Comparison of ENCODE assay signal across 8 cellular contexts in the genomic region with DNA sequence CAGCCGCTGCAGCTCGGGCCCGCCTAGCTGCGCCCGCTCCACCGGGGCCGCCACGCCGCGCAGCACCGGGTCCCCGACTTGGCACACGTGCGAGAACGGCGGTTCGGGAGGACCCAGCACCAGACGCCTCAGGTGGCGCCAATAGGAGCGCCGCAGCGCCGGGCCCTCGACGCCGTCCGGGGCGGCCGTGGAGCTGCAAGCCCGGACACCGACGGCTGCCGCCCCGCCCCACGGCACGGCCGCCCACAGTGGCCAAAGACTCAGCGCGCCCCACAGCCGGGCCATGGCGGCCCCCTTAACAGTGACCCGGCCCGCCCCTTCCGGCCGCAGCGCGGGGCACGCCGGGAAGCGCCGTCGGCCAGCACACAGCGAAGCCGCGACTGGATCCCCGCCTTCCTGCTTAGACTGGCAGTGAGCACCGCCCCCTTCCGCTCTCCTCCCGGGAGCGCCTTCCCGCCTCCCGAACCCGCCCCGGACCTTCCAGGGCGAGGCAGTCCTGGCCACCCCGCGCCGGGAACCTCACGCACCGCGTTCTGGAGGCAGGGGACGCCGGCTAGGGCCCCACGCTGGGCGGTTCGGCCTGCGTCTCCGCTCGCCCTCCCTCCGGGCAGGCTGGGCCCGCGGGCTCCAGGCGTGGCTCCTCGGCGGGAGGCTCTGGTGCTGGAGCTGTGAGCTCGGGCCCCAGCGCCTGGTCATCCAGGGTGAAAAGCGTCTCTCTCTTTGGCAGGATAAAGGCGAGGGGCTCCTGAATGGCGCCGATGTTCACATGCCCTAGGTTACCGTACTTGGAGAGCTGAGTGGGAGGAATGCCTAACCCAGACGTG. TPM values are rescaled to one million over a fixed set of nuclear protein-coding genes. Genes with fewer than 3 reads are reported as not detected.
A peak's percentile ranks its signal among the peaks of the same experiment; 100 is the strongest.
DNase-seq lines count a peak whose midpoint lies in the region; ATAC-seq and TF ChIP-seq lines count a peak whose summit lies in the region.

A gene with protein sequence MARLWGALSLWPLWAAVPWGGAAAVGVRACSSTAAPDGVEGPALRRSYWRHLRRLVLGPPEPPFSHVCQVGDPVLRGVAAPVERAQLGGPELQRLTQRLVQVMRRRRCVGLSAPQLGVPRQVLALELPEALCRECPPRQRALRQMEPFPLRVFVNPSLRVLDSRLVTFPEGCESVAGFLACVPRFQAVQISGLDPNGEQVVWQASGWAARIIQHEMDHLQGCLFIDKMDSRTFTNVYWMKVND (minus strand): TSS at position 303 of the 824 bp plus-strand sequence. CDS start 18 bp downstream, at position 285.

- H3K4me1 ChIP-seq in DOHH2 (ENCODE audit: control insufficient read depth, low read length), result peaks cover 51% of the 10 kb centered on the region
- H3K4me1 ChIP-seq in Peyer's patch, result peaks cover 0 to 43% (median 15%) of the 10 kb centered on the region in 4 donors
- H3K4me1 ChIP-seq in esophagus squamous epithelium, result peaks cover 21 to 61% (median 38%) of the 10 kb centered on the region in 3 donors

- WGBS in esophagus squamous epithelium, 2 donors, result 0 to 2% methylated on average over 4 to 7 of the region's 93 CpGs

- H3K4me3 ChIP-seq in DOHH2 (ENCODE audit: low read length), result peak within 1 kb of the TSS; percentile 96
- peak within 1 kb of the TSS; percentile 83 to 99 (median 93) for H3K4me3 ChIP-seq in Peyer's patch
- peak within 1 kb of the TSS; percentile 68 to 98 (median 92) for H3K4me3 ChIP-seq in esophagus squamous epithelium

- peak within 1 kb of the TSS; percentile 99 for H3K4me2 ChIP-seq in DOHH2 (ENCODE audit: low read length)

- TF ChIP-seq POLR2A in Peyer's patch (IDR thresholded peaks at IDR 0.05) (peak; percentile 83 to 85), esophagus squamous epithelium (IDR thresholded peaks at IDR 0.05) (peak in 2 of 4 donors; percentile 78 to 81)

- no peaks in the 10 kb centered on the region for H3K9me2 ChIP-seq in DOHH2 (replicated peaks; ENCODE audit: control insufficient read depth, low read length)

- peaks cover 69% of the 10 kb centered on the region for H3K79me2 ChIP-seq in DOHH2 (ENCODE audit: control insufficient read depth, low read length)

- intact Hi-C loops in esophagus squamous epithelium (cut with DNase I), result no loop called here

- peaks cover 20% of the 10 kb centered on the region for H3F3A ChIP-seq in DOHH2 (ENCODE audit: control insufficient read depth, insufficient read depth)

- TF ChIP-seq CTCF in DOHH2 (IDR thresholded peaks at IDR 0.05; ENCODE audit: low read depth, low read length, poor library complexity, severe bottlenecking) (no peak), Peyer's patch (IDR thresholded peaks at IDR 0.05) (peak in 2 of 6 experiments; percentile 7 to 13), esophagus squamous epithelium (IDR thresholded peaks at IDR 0.05) (peak in 1 of 6 experiments; percentile 44)

- peak within 1 kb of the TSS; percentile 66 for H3K27ac ChIP-seq in DOHH2 (ENCODE audit: low read depth, low read length)
- peak within 1 kb of the TSS; percentile 85 for H3K27ac ChIP-seq in KOPT-K1 (ENCODE audit: low read depth, low read length, poor library complexity, severe bottlenecking)
- peak within 1 kb of the TSS; percentile 90 to 95 (median 92) for H3K27ac ChIP-seq in Peyer's patch
- H3K27ac ChIP-seq in esophagus squamous epithelium, result peak within 1 kb of the TSS; percentile 92 to 98 (median 96)

- peak; percentile 89 for ATAC-seq in GM21825 (IDR thresholded peaks at IDR 0.05; ENCODE audit: unreplicated experiment)

- H3K9me3 ChIP-seq in DOHH2 (ENCODE audit: control insufficient read depth, insufficient read depth, low read length) (no peaks in the 10 kb centered on the region), KOPT-K1 (ENCODE audit: insufficient read depth, low read length, poor library complexity, severe bottlenecking) (no peaks in the 10 kb centered on the region), Peyer's patch (no peaks in the 10 kb centered on the region), esophagus squamous epithelium (no peaks in the 10 kb centered on the region)

- H3K27me3 ChIP-seq in DOHH2 (ENCODE audit: control insufficient read depth, low read length) (no peaks in the 10 kb centered on the region), Peyer's patch (no peaks in the 10 kb centered on the region), esophagus squamous epithelium (no peaks in the 10 kb centered on the region)

- peaks cover 84% of the 10 kb centered on the region for H3K36me3 ChIP-seq in DOHH2 (ENCODE audit: control insufficient read depth, low read length)
- H3K36me3 ChIP-seq in KOPT-K1 (ENCODE audit: insufficient read depth, low read length), result peaks cover 77% of the 10 kb centered on the region
- H3K36me3 ChIP-seq in Peyer's patch, result peaks cover 0 to 40% (median 0%) of the 10 kb centered on the region in 3 donors
- peaks cover 0 to 69% (median 29%) of the 10 kb centered on the region in 3 donors for H3K36me3 ChIP-seq in esophagus squamous epithelium

- DNase-seq in Peyer's patch, result peak; percentile 93 to 97 (median 97)
- DNase-seq in activated T-helper 1 cell treated with Interleukin-2 at 50 U/mL for 16 hours (ENCODE audit: low read depth), result peak; percentile 78
- DNase-seq in esophagus squamous epithelium (lab: John Stamatoyannopoulos, UW), result peak; percentile 43
- peak; percentile 95 for DNase-seq in myocyte (ENCODE audit: low read depth)
- peak; percentile 61 to 86 for DNase-seq in stimulated activated CD8-positive, alpha-beta memory T cell treated with anti-CD3 and anti-CD28 coated beads, Interleukin-7, amount 100 ng/mL, for 4 hours (ENCODE audit: low read depth in 2 of 2)

- peaks cover 23% of the 10 kb centered on the region; the same call in 1 of the 2 replicates for H4K20me1 ChIP-seq in DOHH2 (ENCODE audit: control insufficient read depth, insufficient read depth, low read depth, low read length)

RNA-seq across cellular contexts. Expression of the gene that starts here (rescaled TPM):
- total RNA-seq in Peyer's patch (10 to 100 TPM; 17.7 to 23.3 (median 18.9) TPM), esophagus squamous epithelium (10 to 100 TPM; 14.3 to 21.8 (median 21.4) TPM), myocyte (34.2 and 53.8 TPM in 2 replicates)
- 14.9 TPM for polyA plus RNA-seq in myocyte (2012)

Comparison
In these comparisons a context has a peak if more than half of its experiments do, and no peak if none do; other contexts are left out.
1. Peak in every context shown above with its lines: DNase-seq, ATAC-seq, H3K4me3 ChIP-seq and H3K27ac ChIP-seq.
2. DNase-seq: peak in every context shown above with its lines; median percentile 97 in Peyer's patch; 95 in myocyte; 78 in activated T-helper 1 cell treated with Interleukin-2 at 50 U/mL for 16 hours; 74 in stimulated activated CD8-positive, alpha-beta memory T cell treated with anti-CD3 and anti-CD28 coated beads, Interleukin-7, amount 100 ng/mL, for 4 hours; 43 in esophagus squamous epithelium.